ENCODE assay signal across 8 cellular contexts in genomic region chr17:80049986-80050385, GRCh38. TPM values are rescaled to one million over a fixed set of nuclear protein-coding genes. Genes with fewer than 3 reads are reported as not detected.
"Had no signal": no experiment of that assay in that cellular context is flagged by ENCODE, and none has a peak within 500 bp of the region (broad histone marks: within the 10 kb centered on the region; RNA-seq: fewer than 3 reads in every experiment).

No MANE protein-coding gene starts in this region.

- H3K9me3 ChIP-seq: HAP-1 had no signal

- H3K4me1 ChIP-seq: HAP-1 had no signal

- H3K27ac Mint-ChIP-seq: HFFc6, IgD-negative memory B cell had no signal

- H3K9me3 Mint-ChIP-seq: HFFc6, IgD-negative memory B cell had no signal

- H3K36me3 Mint-ChIP-seq: IgD-negative memory B cell had no signal

- H3K36me3 ChIP-seq: HAP-1 had no signal

- H3K4me3 Mint-ChIP-seq: HFFc6, IgD-negative memory B cell had no signal

- FAIRE-seq: HTR-8/SVneo had no signal

- ATAC-seq: HCT116 had no signal

- DNase-seq: GOT3, H7, HFFc6, KG1 had no signal

- H3K4me3 ChIP-seq: HAP-1 had no signal

- H3K4me1 Mint-ChIP-seq: IgD-negative memory B cell had no signal

RNA-seq across cellular contexts. Expression of gene CCDC40, which starts 13.5 kb away (rescaled TPM):
- polyA plus RNA-seq: IgD-negative memory B cell had no signal
